ENCODE assay signal across 2 cellular contexts in the genomic region with DNA sequence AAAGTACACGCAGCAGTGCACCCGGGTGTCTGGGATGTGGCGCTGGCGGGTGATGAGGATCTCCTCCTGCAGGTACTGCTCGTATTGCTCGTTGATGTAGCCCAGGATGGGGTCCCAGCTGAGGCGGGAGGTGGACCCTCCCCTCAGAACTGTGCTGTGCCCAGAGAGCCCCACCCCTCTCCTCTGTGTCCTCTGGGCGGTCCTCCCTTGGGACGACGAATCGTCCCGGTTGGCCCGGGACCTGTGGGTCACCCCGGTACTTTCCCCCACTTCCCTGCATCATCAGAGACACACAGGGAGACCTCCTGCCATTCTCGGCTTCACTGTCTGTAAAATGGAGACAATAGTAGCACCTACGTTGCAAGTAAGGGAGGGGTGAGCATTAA.
TF ChIP-seq lines count a peak whose summit lies in the region.

No MANE protein-coding gene starts in this region.

TF ChIP-seq in GM23338, 12 proteins besides CTCF, POLR2A, EP300 and RAD21 (continues in another document):
- TF ChIP-seq EZH2 (IDR thresholded peaks at IDR 0.05; ENCODE audit: low read depth, unreplicated experiment) = no peak
- no peak for TF ChIP-seq CREB1 (CRISPR knock-in tag; IDR thresholded peaks at IDR 0.05; ENCODE audit: low read depth)
- TF ChIP-seq, protein P1, sequence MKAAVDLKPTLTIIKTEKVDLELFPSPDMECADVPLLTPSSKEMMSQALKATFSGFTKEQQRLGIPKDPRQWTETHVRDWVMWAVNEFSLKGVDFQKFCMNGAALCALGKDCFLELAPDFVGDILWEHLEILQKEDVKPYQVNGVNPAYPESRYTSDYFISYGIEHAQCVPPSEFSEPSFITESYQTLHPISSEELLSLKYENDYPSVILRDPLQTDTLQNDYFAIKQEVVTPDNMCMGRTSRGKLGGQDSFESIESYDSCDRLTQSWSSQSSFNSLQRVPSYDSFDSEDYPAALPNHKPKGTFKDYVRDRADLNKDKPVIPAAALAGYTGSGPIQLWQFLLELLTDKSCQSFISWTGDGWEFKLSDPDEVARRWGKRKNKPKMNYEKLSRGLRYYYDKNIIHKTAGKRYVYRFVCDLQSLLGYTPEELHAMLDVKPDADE (IDR thresholded peaks at IDR 0.05) = no peak
- no peak for TF ChIP-seq POLR2AphosphoS5 (IDR thresholded peaks at IDR 0.05; ENCODE audit: low read depth)
- TF ChIP-seq, protein P2, sequence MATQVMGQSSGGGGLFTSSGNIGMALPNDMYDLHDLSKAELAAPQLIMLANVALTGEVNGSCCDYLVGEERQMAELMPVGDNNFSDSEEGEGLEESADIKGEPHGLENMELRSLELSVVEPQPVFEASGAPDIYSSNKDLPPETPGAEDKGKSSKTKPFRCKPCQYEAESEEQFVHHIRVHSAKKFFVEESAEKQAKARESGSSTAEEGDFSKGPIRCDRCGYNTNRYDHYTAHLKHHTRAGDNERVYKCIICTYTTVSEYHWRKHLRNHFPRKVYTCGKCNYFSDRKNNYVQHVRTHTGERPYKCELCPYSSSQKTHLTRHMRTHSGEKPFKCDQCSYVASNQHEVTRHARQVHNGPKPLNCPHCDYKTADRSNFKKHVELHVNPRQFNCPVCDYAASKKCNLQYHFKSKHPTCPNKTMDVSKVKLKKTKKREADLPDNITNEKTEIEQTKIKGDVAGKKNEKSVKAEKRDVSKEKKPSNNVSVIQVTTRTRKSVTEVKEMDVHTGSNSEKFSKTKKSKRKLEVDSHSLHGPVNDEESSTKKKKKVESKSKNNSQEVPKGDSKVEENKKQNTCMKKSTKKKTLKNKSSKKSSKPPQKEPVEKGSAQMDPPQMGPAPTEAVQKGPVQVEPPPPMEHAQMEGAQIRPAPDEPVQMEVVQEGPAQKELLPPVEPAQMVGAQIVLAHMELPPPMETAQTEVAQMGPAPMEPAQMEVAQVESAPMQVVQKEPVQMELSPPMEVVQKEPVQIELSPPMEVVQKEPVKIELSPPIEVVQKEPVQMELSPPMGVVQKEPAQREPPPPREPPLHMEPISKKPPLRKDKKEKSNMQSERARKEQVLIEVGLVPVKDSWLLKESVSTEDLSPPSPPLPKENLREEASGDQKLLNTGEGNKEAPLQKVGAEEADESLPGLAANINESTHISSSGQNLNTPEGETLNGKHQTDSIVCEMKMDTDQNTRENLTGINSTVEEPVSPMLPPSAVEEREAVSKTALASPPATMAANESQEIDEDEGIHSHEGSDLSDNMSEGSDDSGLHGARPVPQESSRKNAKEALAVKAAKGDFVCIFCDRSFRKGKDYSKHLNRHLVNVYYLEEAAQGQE (IDR thresholded peaks at IDR 0.05; ENCODE audit: unreplicated experiment) = no peak
- TF ChIP-seq, protein P3, sequence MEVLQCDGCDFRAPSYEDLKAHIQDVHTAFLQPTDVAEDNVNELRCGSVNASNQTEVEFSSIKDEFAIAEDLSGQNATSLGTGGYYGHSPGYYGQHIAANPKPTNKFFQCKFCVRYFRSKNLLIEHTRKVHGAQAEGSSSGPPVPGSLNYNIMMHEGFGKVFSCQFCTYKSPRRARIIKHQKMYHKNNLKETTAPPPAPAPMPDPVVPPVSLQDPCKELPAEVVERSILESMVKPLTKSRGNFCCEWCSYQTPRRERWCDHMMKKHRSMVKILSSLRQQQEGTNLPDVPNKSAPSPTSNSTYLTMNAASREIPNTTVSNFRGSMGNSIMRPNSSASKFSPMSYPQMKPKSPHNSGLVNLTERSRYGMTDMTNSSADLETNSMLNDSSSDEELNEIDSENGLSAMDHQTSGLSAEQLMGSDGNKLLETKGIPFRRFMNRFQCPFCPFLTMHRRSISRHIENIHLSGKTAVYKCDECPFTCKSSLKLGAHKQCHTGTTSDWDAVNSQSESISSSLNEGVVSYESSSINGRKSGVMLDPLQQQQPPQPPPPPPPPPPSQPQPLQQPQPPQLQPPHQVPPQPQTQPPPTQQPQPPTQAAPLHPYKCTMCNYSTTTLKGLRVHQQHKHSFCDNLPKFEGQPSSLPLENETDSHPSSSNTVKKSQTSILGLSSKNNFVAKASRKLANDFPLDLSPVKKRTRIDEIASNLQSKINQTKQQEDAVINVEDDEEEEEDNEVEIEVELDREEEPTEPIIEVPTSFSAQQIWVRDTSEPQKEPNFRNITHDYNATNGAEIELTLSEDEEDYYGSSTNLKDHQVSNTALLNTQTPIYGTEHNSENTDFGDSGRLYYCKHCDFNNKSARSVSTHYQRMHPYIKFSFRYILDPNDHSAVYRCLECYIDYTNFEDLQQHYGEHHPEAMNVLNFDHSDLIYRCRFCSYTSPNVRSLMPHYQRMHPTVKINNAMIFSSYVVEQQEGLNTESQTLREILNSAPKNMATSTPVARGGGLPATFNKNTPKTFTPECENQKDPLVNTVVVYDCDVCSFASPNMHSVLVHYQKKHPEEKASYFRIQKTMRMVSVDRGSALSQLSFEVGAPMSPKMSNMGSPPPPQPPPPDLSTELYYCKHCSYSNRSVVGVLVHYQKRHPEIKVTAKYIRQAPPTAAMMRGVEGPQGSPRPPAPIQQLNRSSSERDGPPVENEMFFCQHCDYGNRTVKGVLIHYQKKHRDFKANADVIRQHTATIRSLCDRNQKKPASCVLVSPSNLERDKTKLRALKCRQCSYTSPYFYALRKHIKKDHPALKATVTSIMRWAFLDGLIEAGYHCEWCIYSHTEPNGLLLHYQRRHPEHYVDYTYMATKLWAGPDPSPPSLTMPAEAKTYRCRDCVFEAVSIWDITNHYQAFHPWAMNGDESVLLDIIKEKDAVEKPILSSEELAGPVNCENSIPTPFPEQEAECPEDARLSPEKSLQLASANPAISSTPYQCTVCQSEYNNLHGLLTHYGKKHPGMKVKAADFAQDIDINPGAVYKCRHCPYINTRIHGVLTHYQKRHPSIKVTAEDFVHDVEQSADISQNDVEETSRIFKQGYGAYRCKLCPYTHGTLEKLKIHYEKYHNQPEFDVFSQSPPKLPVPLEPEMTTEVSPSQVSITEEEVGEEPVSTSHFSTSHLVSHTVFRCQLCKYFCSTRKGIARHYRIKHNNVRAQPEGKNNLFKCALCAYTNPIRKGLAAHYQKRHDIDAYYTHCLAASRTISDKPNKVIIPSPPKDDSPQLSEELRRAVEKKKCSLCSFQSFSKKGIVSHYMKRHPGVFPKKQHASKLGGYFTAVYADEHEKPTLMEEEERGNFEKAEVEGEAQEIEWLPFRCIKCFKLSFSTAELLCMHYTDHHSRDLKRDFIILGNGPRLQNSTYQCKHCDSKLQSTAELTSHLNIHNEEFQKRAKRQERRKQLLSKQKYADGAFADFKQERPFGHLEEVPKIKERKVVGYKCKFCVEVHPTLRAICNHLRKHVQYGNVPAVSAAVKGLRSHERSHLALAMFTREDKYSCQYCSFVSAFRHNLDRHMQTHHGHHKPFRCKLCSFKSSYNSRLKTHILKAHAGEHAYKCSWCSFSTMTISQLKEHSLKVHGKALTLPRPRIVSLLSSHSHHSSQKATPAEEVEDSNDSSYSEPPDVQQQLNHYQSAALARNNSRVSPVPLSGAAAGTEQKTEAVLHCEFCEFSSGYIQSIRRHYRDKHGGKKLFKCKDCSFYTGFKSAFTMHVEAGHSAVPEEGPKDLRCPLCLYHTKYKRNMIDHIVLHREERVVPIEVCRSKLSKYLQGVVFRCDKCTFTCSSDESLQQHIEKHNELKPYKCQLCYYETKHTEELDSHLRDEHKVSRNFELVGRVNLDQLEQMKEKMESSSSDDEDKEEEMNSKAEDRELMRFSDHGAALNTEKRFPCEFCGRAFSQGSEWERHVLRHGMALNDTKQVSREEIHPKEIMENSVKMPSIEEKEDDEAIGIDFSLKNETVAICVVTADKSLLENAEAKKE (CRISPR knock-in tag; IDR thresholded peaks at IDR 0.05) = no peak
- no peak for TF ChIP-seq ZNF331 (CRISPR knock-in tag; IDR thresholded peaks at IDR 0.05; ENCODE audit: low read depth)
- TF ChIP-seq ZNF114 (CRISPR knock-in tag; IDR thresholded peaks at IDR 0.05) = no peak
- no peak for TF ChIP-seq EZH2phosphoT487 (IDR thresholded peaks at IDR 0.05; ENCODE audit: unreplicated experiment)
- TF ChIP-seq STAT1 (IDR thresholded peaks at IDR 0.05; ENCODE audit: unreplicated experiment) = no peak

TF ChIP-seq in WTC11, 78 proteins besides CTCF, POLR2A, EP300 and RAD21:
- TF ChIP-seq CREM (CRISPR knock-in tag; IDR thresholded peaks at IDR 0.05) (no peak), ZNF263 (CRISPR knock-in tag; IDR thresholded peaks at IDR 0.05; ENCODE audit: low read depth) (no peak), SMAD4 (CRISPR knock-in tag; IDR thresholded peaks at IDR 0.05) (no peak)
- TF ChIP-seq, protein P4, sequence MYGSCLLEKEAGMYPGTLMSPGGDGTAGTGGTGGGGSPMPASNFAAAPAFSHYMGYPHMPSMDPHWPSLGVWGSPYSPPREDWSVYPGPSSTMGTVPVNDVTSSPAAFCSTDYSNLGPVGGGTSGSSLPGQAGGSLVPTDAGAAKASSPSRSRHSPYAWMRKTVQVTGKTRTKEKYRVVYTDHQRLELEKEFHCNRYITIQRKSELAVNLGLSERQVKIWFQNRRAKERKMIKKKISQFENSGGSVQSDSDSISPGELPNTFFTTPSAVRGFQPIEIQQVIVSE (CRISPR knock-in tag; IDR thresholded peaks at IDR 0.05; ENCODE audit: borderline replicate concordance) = no peak
TF ChIP-seq in WTC11: peak in this region for 0.
